Comparison of ENCODE assay signal across 9 cellular contexts in genomic region chr14:49961270-49962222, GRCh38.
DNase-seq lines count a peak whose midpoint lies in the region; ATAC-seq and TF ChIP-seq lines count a peak whose summit lies in the region.
"Had no signal": no experiment of that assay in that cellular context is flagged by ENCODE, and none has a peak within 500 bp of the region (broad histone marks: within the 10 kb centered on the region; RNA-seq: fewer than 3 reads in every experiment).

No MANE protein-coding gene starts in this region.

- TF ChIP-seq CTCF in GM10248 (IDR thresholded peaks at IDR 0.05; ENCODE audit: control extremely low read depth, extremely low read depth, low read depth, missing control alignments) (no peak), neural progenitor cell (IDR thresholded peaks at IDR 0.05) (no peak)

- H2AFZ ChIP-seq in neural progenitor cell (replicated peaks), result no peak overlapping the region

- H3K4me3 ChIP-seq in neural progenitor cell, result no peak overlapping the region

- CTCF ChIA-PET in GM10248 (lab: Yijun Ruan, JAX), result interaction anchor here (0.6 to 4.0 kb wide), 15 partner anchors 9 to 328 kb away, joined by 3 to 18 read pairs (median 3); no protein-coding TSS in a partner anchor

- H3K4me1 ChIP-seq in neural progenitor cell, result no peaks in the 10 kb centered on the region

- H3K36me3 ChIP-seq in neural progenitor cell, result no peaks in the 10 kb centered on the region

- no peaks in the 10 kb centered on the region for H3K9me3 Mint-ChIP-seq in effector memory CD8-positive, alpha-beta T cell
- H3K9me3 Mint-ChIP-seq in neural progenitor cell, result no peaks in the 10 kb centered on the region
- H3K9me3 Mint-ChIP-seq: neural crest cell had no signal

- H4K20me1 ChIP-seq in neural progenitor cell (ENCODE audit: low read depth), result no peaks in the 10 kb centered on the region

- no peak overlapping the region for H3K4me3 Mint-ChIP-seq in effector memory CD8-positive, alpha-beta T cell
- no peak overlapping the region for H3K4me3 Mint-ChIP-seq in neural progenitor cell
- H3K4me3 Mint-ChIP-seq: neural crest cell had no signal

- no peak overlapping the region for H3K27ac ChIP-seq in neural progenitor cell

- no peak overlapping the region for H3K9ac ChIP-seq in neural progenitor cell

- peak; percentile 44 for DNase-seq in GM10248 (ENCODE audit: extremely low spot score)
- DNase-seq in M059J (ENCODE audit: low read depth), result peak; percentile 50
- peak; percentile 18 for DNase-seq in inferior parietal cortex (ENCODE audit: extremely low spot score)
- DNase-seq in effector memory CD8-positive, alpha-beta T cell, result no peak
- DNase-seq in neural progenitor cell (ENCODE audit: low spot score), result no peak
- no peak for DNase-seq in GOT3 (lab: John Stamatoyannopoulos, UW)

- H3K27me3 ChIP-seq in neural progenitor cell, result no peaks in the 10 kb centered on the region

- no peaks in the 10 kb centered on the region for H3K4me1 Mint-ChIP-seq in effector memory CD8-positive, alpha-beta T cell (ENCODE audit: low read depth in 2 of 2)
- H3K4me1 Mint-ChIP-seq in neural progenitor cell, result peaks cover 2% of the 10 kb centered on the region

- H3K9me3 ChIP-seq in neural progenitor cell (ENCODE audit: low read depth), result no peaks in the 10 kb centered on the region

- POLR2A ChIA-PET in GM10248 (lab: Yijun Ruan, JAX), result no interaction called here

- no peaks in the 10 kb centered on the region for H3K79me2 ChIP-seq in neural progenitor cell (ENCODE audit: low read depth)

- ATAC-seq in GM19463 (IDR thresholded peaks at IDR 0.05; ENCODE audit: unreplicated experiment), result peak; percentile 54
- ATAC-seq in effector memory CD8-positive, alpha-beta T cell (replicated peaks), result no peak
- ATAC-seq in HG03139 (IDR thresholded peaks at IDR 0.05; ENCODE audit: unreplicated experiment), result no peak

- H3K27ac Mint-ChIP-seq in effector memory CD8-positive, alpha-beta T cell, result peak overlapping the region in 1 of 2 donors; percentile 6
- no peak overlapping the region for H3K27ac Mint-ChIP-seq in neural progenitor cell

- no peak overlapping the region for H3K4me2 ChIP-seq in neural progenitor cell

- no peaks in the 10 kb centered on the region for H3K27me3 Mint-ChIP-seq in effector memory CD8-positive, alpha-beta T cell
- H3K27me3 Mint-ChIP-seq in neural progenitor cell (ENCODE audit: insufficient read depth, low read depth), result peaks cover 3% of the 10 kb centered on the region

- H3K36me3 Mint-ChIP-seq in effector memory CD8-positive, alpha-beta T cell (ENCODE audit: insufficient read depth), result no peaks in the 10 kb centered on the region
- H3K36me3 Mint-ChIP-seq in neural progenitor cell, result no peaks in the 10 kb centered on the region

- no peaks in the 10 kb centered on the region for H3F3A ChIP-seq in neural progenitor cell (ENCODE audit: low read depth)

Comparison
In these comparisons a context has a peak if more than half of its experiments do, and no peak if none do; other contexts are left out.
1. DNase-seq: peak in GM10248 (single experiment), M059J (single experiment) and inferior parietal cortex (single experiment); none in effector memory CD8-positive, alpha-beta T cell (0 of 3), neural progenitor cell (single experiment) and GOT3 (single experiment).